ENCODE assay signal across 31 cellular contexts in genomic region chr2:146642066-146642465, GRCh38.
DNase-seq lines count a peak whose midpoint lies in the region; ATAC-seq and TF ChIP-seq lines count a peak whose summit lies in the region.
"Had no signal": no experiment of that assay in that cellular context is flagged by ENCODE, and none has a peak within 500 bp of the region (broad histone marks: within the 10 kb centered on the region; RNA-seq: fewer than 3 reads in every experiment).

No MANE protein-coding gene starts in this region.

- H3K4me3 ChIP-seq in endodermal cell (ENCODE audit: low read length), result no peak overlapping the region
- H3K4me3 ChIP-seq: gastroesophageal sphincter, PC-9, uterus had no signal

- no peaks in the 10 kb centered on the region for H3K27me3 Mint-ChIP-seq in endodermal cell (ENCODE audit: insufficient read depth)
- H3K27me3 Mint-ChIP-seq: activated naive CD8-positive, alpha-beta T cell treated with anti-CD3 and anti-CD28 coated beads, Interleukin-2, amount 10 ng/mL, durations not matched to agents 7 days and 5 days; activated T-cell treated with anti-CD3 and anti-CD28 coated beads, Interleukin-2, amount 50 U/mL, for 24 hours; CD4-positive, CD25-positive, alpha-beta regulatory T cell; dendritic cell treated with granulocyte-macrophage colony-stimulating factor and Interleukin-4, amounts not matched to agents 40 ng/mL and 50 ng/mL, for 4 days; memory B cell; stimulated activated naive CD8-positive, alpha-beta T cell treated with anti-CD3 and anti-CD28 coated beads, Interleukin-15, amount 100 ng/mL, for 72 hours had no signal

- no peak for TF ChIP-seq CTCF in endodermal cell (conservative IDR thresholded peaks at IDR 0.05)

- no peak overlapping the region for H3K9ac ChIP-seq in endodermal cell (ENCODE audit: extremely low read depth, low read length, poor library complexity, severe bottlenecking)

- no peak overlapping the region for H3K27ac ChIP-seq in endodermal cell (ENCODE audit: low read depth, low read length)
- H3K27ac ChIP-seq: gastroesophageal sphincter, HL-60, neutrophil, PC-9, uterus had no signal

- H3K27ac Mint-ChIP-seq in endodermal cell, result no peak overlapping the region
- H3K27ac Mint-ChIP-seq in stimulated activated effector memory CD8-positive, alpha-beta T cell treated with anti-CD3 and anti-CD28 coated beads, Interleukin-12 subunit alpha, Interleukin-12 subunit beta, amount 100 ng/mL, for 72 hours, result no peak overlapping the region
- H3K27ac Mint-ChIP-seq: activated naive CD8-positive, alpha-beta T cell treated with anti-CD3 and anti-CD28 coated beads, Interleukin-2, amount 10 ng/mL, durations not matched to agents 7 days and 5 days; activated T-cell treated with anti-CD3 and anti-CD28 coated beads, Interleukin-2, amount 50 U/mL, for 24 hours; CD4-positive, CD25-positive, alpha-beta regulatory T cell; dendritic cell treated with granulocyte-macrophage colony-stimulating factor and Interleukin-4, amounts not matched to agents 40 ng/mL and 50 ng/mL, for 4 days; immature natural killer cell; memory B cell; stimulated activated naive CD8-positive, alpha-beta T cell treated with anti-CD3 and anti-CD28 coated beads, Interleukin-15, amount 100 ng/mL, for 72 hours; T-helper 2 cell treated with Interferon-gamma antibody and Interleukin-4, amounts not matched to agents 5 μg/mL and 100 μg/mL, for 36 hours had no signal

- H3K36me3 ChIP-seq in endodermal cell (ENCODE audit: control insufficient read depth, insufficient read depth, low read length), result no peaks in the 10 kb centered on the region
- H3K36me3 ChIP-seq: gastroesophageal sphincter, neutrophil, uterus had no signal

- H3K4me3 Mint-ChIP-seq in endodermal cell, result no peak overlapping the region
- no peak overlapping the region for H3K4me3 Mint-ChIP-seq in stimulated activated effector memory CD8-positive, alpha-beta T cell treated with anti-CD3 and anti-CD28 coated beads, Interleukin-12 subunit alpha, Interleukin-12 subunit beta, amount 100 ng/mL, for 72 hours
- H3K4me3 Mint-ChIP-seq: activated naive CD8-positive, alpha-beta T cell treated with anti-CD3 and anti-CD28 coated beads, Interleukin-2, amount 10 ng/mL, durations not matched to agents 7 days and 5 days; activated T-cell treated with anti-CD3 and anti-CD28 coated beads, Interleukin-2, amount 50 U/mL, for 24 hours; CD4-positive, CD25-positive, alpha-beta regulatory T cell; dendritic cell treated with granulocyte-macrophage colony-stimulating factor and Interleukin-4, amounts not matched to agents 40 ng/mL and 50 ng/mL, for 4 days; immature natural killer cell; memory B cell; stimulated activated naive CD8-positive, alpha-beta T cell treated with anti-CD3 and anti-CD28 coated beads, Interleukin-15, amount 100 ng/mL, for 72 hours; T-helper 2 cell treated with Interferon-gamma antibody and Interleukin-4, amounts not matched to agents 5 μg/mL and 100 μg/mL, for 36 hours had no signal

- H3K27me3 ChIP-seq in endodermal cell (ENCODE audit: control insufficient read depth, insufficient read depth, low read length, poor library complexity, severe bottlenecking), result no peaks in the 10 kb centered on the region
- H3K27me3 ChIP-seq: gastroesophageal sphincter, neutrophil, uterus had no signal

- no peaks in the 10 kb centered on the region for H3K4me1 Mint-ChIP-seq in endodermal cell
- H3K4me1 Mint-ChIP-seq in stimulated activated effector memory CD8-positive, alpha-beta T cell treated with anti-CD3 and anti-CD28 coated beads, Interleukin-12 subunit alpha, Interleukin-12 subunit beta, amount 100 ng/mL, for 72 hours, result no peaks in the 10 kb centered on the region
- H3K4me1 Mint-ChIP-seq: activated naive CD8-positive, alpha-beta T cell treated with anti-CD3 and anti-CD28 coated beads, Interleukin-2, amount 10 ng/mL, durations not matched to agents 7 days and 5 days; CD4-positive, CD25-positive, alpha-beta regulatory T cell; immature natural killer cell; memory B cell; stimulated activated naive CD8-positive, alpha-beta T cell treated with anti-CD3 and anti-CD28 coated beads, Interleukin-15, amount 100 ng/mL, for 72 hours had no signal

- peak; percentile 8 for ATAC-seq in stimulated activated effector memory CD8-positive, alpha-beta T cell treated with anti-CD3 and anti-CD28 coated beads, Interleukin-12 subunit alpha, Interleukin-12 subunit beta, amount 100 ng/mL, for 72 hours
- ATAC-seq in GM21390 (IDR thresholded peaks at IDR 0.05; ENCODE audit: unreplicated experiment), result no peak
- ATAC-seq in HG02763 (IDR thresholded peaks at IDR 0.05; ENCODE audit: unreplicated experiment), result no peak
- ATAC-seq: gastroesophageal sphincter; left lobe of liver; stimulated activated naive CD8-positive, alpha-beta T cell treated with anti-CD3 and anti-CD28 coated beads, Interleukin-15, amount 100 ng/mL, for 72 hours had no signal

- peaks cover 4% of the 10 kb centered on the region for H3K36me3 Mint-ChIP-seq in endodermal cell (ENCODE audit: low read depth)
- H3K36me3 Mint-ChIP-seq in stimulated activated effector memory CD8-positive, alpha-beta T cell treated with anti-CD3 and anti-CD28 coated beads, Interleukin-12 subunit alpha, Interleukin-12 subunit beta, amount 100 ng/mL, for 72 hours, result no peaks in the 10 kb centered on the region
- H3K36me3 Mint-ChIP-seq: activated naive CD8-positive, alpha-beta T cell treated with anti-CD3 and anti-CD28 coated beads, Interleukin-2, amount 10 ng/mL, durations not matched to agents 7 days and 5 days; CD4-positive, CD25-positive, alpha-beta regulatory T cell; immature natural killer cell; memory B cell had no signal

- DNase-seq in NCI-H748 (lab: John Stamatoyannopoulos, UW; ENCODE audit: unreplicated experiment) (peak; percentile 26), NCI-H748 treated with DMSO at 0.1 percent for 48 hours (lab: John Stamatoyannopoulos, UW) (no peak), NCI-H510A (lab: John Stamatoyannopoulos, UW) (peak; percentile 45), endodermal cell (peak; percentile 41), NCI-H2227 (lab: John Stamatoyannopoulos, UW; ENCODE audit: unreplicated experiment) (no peak)
- DNase-seq in stimulated activated effector memory CD8-positive, alpha-beta T cell treated with anti-CD3 and anti-CD28 coated beads, Interleukin-12 subunit alpha, Interleukin-12 subunit beta, amount 100 ng/mL, for 72 hours (ENCODE audit: low spot score in 2 of 2), result no peak
- DNase-seq: activated CD4-positive, alpha-beta T cell treated with anti-CD3 and anti-CD28 coated beads for 48 hours; activated gamma-delta T cell; activated naive CD8-positive, alpha-beta T cell treated with anti-CD3 and anti-CD28 coated beads, Interleukin-2, amount 10 ng/mL, durations not matched to agents 7 days and 5 days; activated T-cell treated with anti-CD3 and anti-CD28 coated beads, Interleukin-2, amount 50 U/mL, for 24 hours; caudate nucleus; CD4-positive, CD25-positive, alpha-beta regulatory T cell; GDM1; hippocampal formation; immature natural killer cell; Karpas-422; NCI-H1930; NCI-H446; PC-9; Right ventricle myocardium superior; stimulated activated naive CD8-positive, alpha-beta T cell treated with anti-CD3 and anti-CD28 coated beads, Interleukin-15, amount 100 ng/mL, for 72 hours; uterus had no signal

- H3K9me3 Mint-ChIP-seq in endodermal cell, result peaks cover 41% of the 10 kb centered on the region
- peaks cover 15% of the 10 kb centered on the region for H3K9me3 Mint-ChIP-seq in stimulated activated effector memory CD8-positive, alpha-beta T cell treated with anti-CD3 and anti-CD28 coated beads, Interleukin-12 subunit alpha, Interleukin-12 subunit beta, amount 100 ng/mL, for 72 hours

- H3K4me1 ChIP-seq in endodermal cell (ENCODE audit: control insufficient read depth, insufficient read depth, low read length), result no peaks in the 10 kb centered on the region
- H3K4me1 ChIP-seq: gastroesophageal sphincter, uterus had no signal

- no peaks in the 10 kb centered on the region for H3K9me3 ChIP-seq in endodermal cell (ENCODE audit: control insufficient read depth, low read length)
- H3K9me3 ChIP-seq: neutrophil, uterus had no signal

- WGBS in endodermal cell (ENCODE audit: insufficient coverage in 1 of 2, insufficient read length in 1 of 2), 2 experiments, result 81 to 96% methylated on average over 4 of the region's 4 CpGs

Comparison
In these comparisons a context has a peak if more than half of its experiments do, and no peak if none do; other contexts are left out.
1. DNase-seq: peak in NCI-H748 (single experiment), NCI-H510A (single experiment) and endodermal cell (single experiment); none in NCI-H748 treated with DMSO at 0.1 percent for 48 hours (single experiment), stimulated activated effector memory CD8-positive, alpha-beta T cell treated with anti-CD3 and anti-CD28 coated beads, Interleukin-12 subunit alpha, Interleukin-12 subunit beta, amount 100 ng/mL, for 72 hours (0 of 2) and NCI-H2227 (single experiment).